ENCODE assay signal across 12 cellular contexts in the genomic region with DNA sequence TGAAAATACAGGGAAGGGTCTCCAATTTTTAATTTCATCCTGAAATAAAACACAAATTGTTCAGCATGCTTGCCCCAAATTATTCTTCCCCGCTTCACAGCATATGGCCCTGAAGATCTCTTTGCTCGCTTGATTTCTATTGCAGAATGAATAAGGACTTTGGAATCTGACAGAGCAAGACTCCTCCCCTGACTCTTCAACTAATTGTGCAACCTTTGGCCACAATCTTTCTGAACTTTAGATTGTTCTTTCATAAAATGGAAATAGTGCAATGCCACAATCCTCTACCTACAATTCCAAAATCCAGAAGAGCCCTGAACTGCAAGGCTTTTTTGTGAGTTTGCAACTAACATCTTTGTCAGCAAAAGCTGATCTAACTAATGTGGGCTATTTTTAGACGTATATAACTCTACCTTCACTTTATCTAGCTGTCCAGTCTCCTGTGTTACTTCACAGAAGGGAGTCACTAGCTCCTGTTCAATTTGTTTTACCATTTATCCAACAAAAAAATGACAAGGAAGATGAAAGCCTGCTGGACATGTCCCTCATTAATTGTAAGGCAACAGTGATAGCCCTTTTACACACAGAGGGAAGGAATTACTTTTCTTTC. TPM values are rescaled to one million over a fixed set of nuclear protein-coding genes. Genes with fewer than 3 reads are reported as not detected.
DNase-seq lines count a peak whose midpoint lies in the region; ATAC-seq and TF ChIP-seq lines count a peak whose summit lies in the region.
"Had no signal": no experiment of that assay in that cellular context is flagged by ENCODE, and none has a peak within 500 bp of the region (broad histone marks: within the 10 kb centered on the region; RNA-seq: fewer than 3 reads in every experiment).

No MANE protein-coding gene starts in this region.

- intact Hi-C loops in colonic mucosa (cut with DNase I) (no loop called here), CD14-positive monocyte (cut with micrococcal nuclease) (no loop called here)

- H3K9me3 ChIP-seq in colonic mucosa (no peaks in the 10 kb centered on the region), lung (ENCODE audit: control insufficient read depth in 2 of 2, insufficient read depth in 1 of 2, low read length in 1 of 2) (peaks cover 0 to under 1% of the 10 kb centered on the region in 2 donors)
- no peaks in the 10 kb centered on the region for H3K9me3 ChIP-seq in effector memory CD4-positive, alpha-beta T cell (ENCODE audit: control insufficient read depth, low read length)

- H3K4me1 ChIP-seq in colonic mucosa = peaks cover 3% of the 10 kb centered on the region
- H3K4me1 ChIP-seq in lung (ENCODE audit: control insufficient read depth in 2 of 2, insufficient read depth in 2 of 2, low read length in 2 of 2) = no peaks in the 10 kb centered on the region
- H3K4me1 ChIP-seq in effector memory CD4-positive, alpha-beta T cell (ENCODE audit: control insufficient read depth, insufficient read depth, low read length, poor library complexity, severe bottlenecking) = no peaks in the 10 kb centered on the region

- no peak overlapping the region for H3K9ac ChIP-seq in colonic mucosa (ENCODE audit: low read depth in 2 of 2, low read length in 2 of 2)

- H3K36me3 Mint-ChIP-seq in CD14-positive monocyte = peaks cover 62 to 69% of the 10 kb centered on the region in 2 donors

- TF ChIP-seq CTCF in AG10803 (conservative IDR thresholded peaks at IDR 0.05; ENCODE audit: low read length) (no peak), colonic mucosa (IDR thresholded peaks at IDR 0.05) (no peak), lung (IDR thresholded peaks at IDR 0.05; ENCODE audit: control extremely low read depth, extremely low read depth) (no peak), CD14-positive monocyte (IDR thresholded peaks at IDR 0.05) (no peak), GM13977 (IDR thresholded peaks at IDR 0.05; ENCODE audit: extremely low read depth, insufficient read depth, missing control alignments) (no peak)

- H3K27me3 Mint-ChIP-seq in CD14-positive monocyte (ENCODE audit: low read depth in 3 of 3) = peaks cover 0 to 2% (median 0%) of the 10 kb centered on the region in 3 donors
- H3K27me3 Mint-ChIP-seq: activated CD4-positive, alpha-beta memory T cell treated with anti-CD3 and anti-CD28 coated beads, Interleukin-2, amount 10 ng/mL, durations not matched to agents 7 days and 5 days; activated naive CD8-positive, alpha-beta T cell; CD8-positive, alpha-beta memory T cell had no signal

- H3K36me3 ChIP-seq in colonic mucosa (peaks cover 4% of the 10 kb centered on the region), lung (ENCODE audit: control insufficient read depth in 2 of 2, insufficient read depth in 2 of 2, low read length in 2 of 2) (peaks cover 12 to 24% of the 10 kb centered on the region in 2 donors)
- peaks cover 59% of the 10 kb centered on the region for H3K36me3 ChIP-seq in effector memory CD4-positive, alpha-beta T cell (ENCODE audit: control insufficient read depth, insufficient read depth, low read length)

- no peak overlapping the region for H3K4me3 Mint-ChIP-seq in CD14-positive monocyte
- H3K4me3 Mint-ChIP-seq: activated CD4-positive, alpha-beta memory T cell treated with anti-CD3 and anti-CD28 coated beads, Interleukin-2, amount 10 ng/mL, durations not matched to agents 7 days and 5 days; activated naive CD8-positive, alpha-beta T cell; CD8-positive, alpha-beta memory T cell had no signal

- H3K4me3 ChIP-seq in AG10803 (ENCODE audit: low read length) = no peak overlapping the region
- H3K4me3 ChIP-seq in colonic mucosa = no peak overlapping the region
- H3K4me3 ChIP-seq in lung = no peak overlapping the region
- H3K4me3 ChIP-seq in effector memory CD4-positive, alpha-beta T cell (ENCODE audit: insufficient read depth, low read depth, low read length, poor library complexity, severe bottlenecking) = no peak overlapping the region

- no peak overlapping the region for H3K27ac Mint-ChIP-seq in CD14-positive monocyte
- H3K27ac Mint-ChIP-seq: activated CD4-positive, alpha-beta memory T cell treated with anti-CD3 and anti-CD28 coated beads, Interleukin-2, amount 10 ng/mL, durations not matched to agents 7 days and 5 days; activated naive CD8-positive, alpha-beta T cell; CD8-positive, alpha-beta memory T cell had no signal

- H3K27ac ChIP-seq in colonic mucosa = no peak overlapping the region
- H3K27ac ChIP-seq in lung (ENCODE audit: low read depth in 1 of 2, low read length in 1 of 2) = no peak overlapping the region
- no peak overlapping the region for H3K27ac ChIP-seq in effector memory CD4-positive, alpha-beta T cell (ENCODE audit: insufficient read depth, low read length, poor library complexity, severe bottlenecking)

- H3K9me3 Mint-ChIP-seq in CD14-positive monocyte = peaks cover 0 to 3% (median 0%) of the 10 kb centered on the region in 7 donors
- H3K9me3 Mint-ChIP-seq: activated CD4-positive, alpha-beta memory T cell treated with anti-CD3 and anti-CD28 coated beads, Interleukin-2, amount 10 ng/mL, durations not matched to agents 7 days and 5 days; CD8-positive, alpha-beta memory T cell had no signal

- H3K4me1 Mint-ChIP-seq in CD14-positive monocyte = peaks cover 5% of the 10 kb centered on the region
- H3K4me1 Mint-ChIP-seq: activated CD4-positive, alpha-beta memory T cell treated with anti-CD3 and anti-CD28 coated beads, Interleukin-2, amount 10 ng/mL, durations not matched to agents 7 days and 5 days had no signal

- peak; percentile 34 for ATAC-seq in lung (ENCODE audit: insufficient read depth, low FRiP score)
- no peak for ATAC-seq in HG02642 (IDR thresholded peaks at IDR 0.05; ENCODE audit: poor library complexity, unreplicated experiment)

- in situ Hi-C loops in GM13977 (cut with MboI; ENCODE audit: low pct_unique_long_range_greater_than_20kb, low sequenced_read_pairs, unreplicated experiment) = no loop called here

- 75 to 81% methylated on average over 3 of the region's 3 CpGs for WGBS in lung, 2 donors

- H3K27me3 ChIP-seq in colonic mucosa (no peaks in the 10 kb centered on the region), lung (ENCODE audit: control insufficient read depth, insufficient read depth) (no peaks in the 10 kb centered on the region)
- H3K27me3 ChIP-seq in effector memory CD4-positive, alpha-beta T cell (replicated peaks; ENCODE audit: control insufficient read depth, insufficient read depth, low read length, poor library complexity, severe bottlenecking) = no peaks in the 10 kb centered on the region

- peak; percentile 79 for DNase-seq in AG10803 (ENCODE audit: low read depth)
- DNase-seq in LoVo (ENCODE audit: low spot score) = peak; percentile 68
- DNase-seq in colonic mucosa = peak; percentile 17
- DNase-seq in lung (ENCODE audit: low spot score) = no peak
- DNase-seq in effector memory CD4-positive, alpha-beta T cell = no peak
- DNase-seq in CD14-positive monocyte (ENCODE audit: low spot score) = no peak
- DNase-seq in GM13977 (ENCODE audit: low spot score) = no peak
- DNase-seq: activated CD4-positive, alpha-beta memory T cell treated with anti-CD3 and anti-CD28 coated beads, Interleukin-2, amount 10 ng/mL, durations not matched to agents 7 days and 5 days; CD8-positive, alpha-beta memory T cell; NCI-H2171 treated with DMSO at 0.1 percent for 48 hours had no signal

RNA-seq across cellular contexts. Expression of gene RNASEL, which starts 13.4 kb away (rescaled TPM):
- total RNA-seq in colonic mucosa = 10 to 100 TPM; 16.2 to 19.5 TPM
- 10 to 100 TPM in 1 of 2 donors, 1 to 10 TPM in 1; 9.7 to 14.8 TPM for total RNA-seq in lung
- polyA plus RNA-seq in lung = 1 to 10 TPM; 3.7 to 8.3 TPM
- polyA plus RNA-seq in CD14-positive monocyte = 10 to 100 TPM in 1 of 2 donors, 1 to 10 TPM in 1; 7.9 to 12.3 TPM

RNA-seq across cellular contexts. Expression of gene RGS16, which starts 28.5 kb away (rescaled TPM):
- total RNA-seq in colonic mucosa = 1 to 10 TPM in 1 of 2 donors, under 1 TPM in 1; 0.77 to 1.6 TPM
- total RNA-seq in lung = 10 to 100 TPM; 12.3 to 13.6 TPM
- polyA plus RNA-seq in lung = 10 to 100 TPM; 16.4 to 26.6 TPM
- under 1 TPM in 1 of 2 donors, not detected in 1; 0.07 TPM for polyA plus RNA-seq in CD14-positive monocyte

Comparison
In these comparisons a context has a peak if more than half of its experiments do, and no peak if none do; other contexts are left out.
1. DNase-seq: peak in AG10803 (single experiment), LoVo (single experiment) and colonic mucosa (single experiment); none in lung (single experiment), effector memory CD4-positive, alpha-beta T cell (0 of 3), CD14-positive monocyte (single experiment) and GM13977 (single experiment).
2. RNA of gene RGS16, which starts 28.5 kb away (total RNA-seq): 12.3 to 13.6 TPM in lung; 0.77 to 1.6 TPM in colonic mucosa; every median in the first group is over 4 times any median in the second.